1 cellular context compared by ENCODE assay signal in genomic region chr9:129835128-129835859, GRCh38.
TF ChIP-seq lines count a peak whose summit lies in the region.

Gene C9orf78, minus strand, starts transcription at chr9:129835275. Its CDS starts 54 bp downstream, at chr9:129835221.
Gene USP20, plus strand, starts transcription at chr9:129835458. Its CDS starts 17,098 bp downstream, at chr9:129852556.

TF ChIP-seq in HepG2, 621 proteins besides CTCF, POLR2A, EP300 and RAD21 (continued from another document and continues in another):
- TF ChIP-seq ZBTB49 (CRISPR knock-in tag; IDR thresholded peaks at IDR 0.05; ENCODE audit: borderline replicate concordance): no peak
- TF ChIP-seq DZIP1 (CRISPR knock-in tag; IDR thresholded peaks at IDR 0.05): no peak
- peak; percentile 94 for TF ChIP-seq MEIS2 (CRISPR knock-in tag; IDR thresholded peaks at IDR 0.05)
- no peak for TF ChIP-seq MBNL3 (CRISPR knock-in tag; conservative IDR thresholded peaks at IDR 0.05)
- TF ChIP-seq USF2 (IDR thresholded peaks at IDR 0.05; ENCODE audit: low read depth, low read length): no peak
- no peak for TF ChIP-seq USF2 (CRISPR knock-in tag; IDR thresholded peaks at IDR 0.05; ENCODE audit: borderline replicate concordance)
- TF ChIP-seq ZNF790 (CRISPR knock-in tag; IDR thresholded peaks at IDR 0.05; ENCODE audit: borderline replicate concordance): 0 out of 2 replicates have a peak, but pooled peaks have one; percentile 56
- no peak; the same call in 1 of the 2 replicates for TF ChIP-seq TP53 (CRISPR knock-in tag; conservative IDR thresholded peaks at IDR 0.05)
- no peak for TF ChIP-seq ZNF512 (CRISPR knock-in tag; IDR thresholded peaks at IDR 0.05)
- TF ChIP-seq NFATC3 (CRISPR knock-in tag; IDR thresholded peaks at IDR 0.05): no peak
- TF ChIP-seq NAIF1 (CRISPR knock-in tag; IDR thresholded peaks at IDR 0.05; ENCODE audit: borderline replicate concordance): no peak
- no peak for TF ChIP-seq CENPX (CRISPR knock-in tag; IDR thresholded peaks at IDR 0.05)
- peak; percentile 46 for TF ChIP-seq HNRNPLL (IDR thresholded peaks at IDR 0.05; ENCODE audit: low read depth, low read length, poor library complexity, severe bottlenecking)
- no peak for TF ChIP-seq ZBTB25 (CRISPR knock-in tag; IDR thresholded peaks at IDR 0.05)
- no peak for TF ChIP-seq MIER2 (CRISPR knock-in tag; IDR thresholded peaks at IDR 0.05)
- TF ChIP-seq PRPF4 (IDR thresholded peaks at IDR 0.05; ENCODE audit: low read depth, low read length, poor library complexity, severe bottlenecking): no peak
- TF ChIP-seq ETV5 (CRISPR knock-in tag; IDR thresholded peaks at IDR 0.05; ENCODE audit: borderline replicate concordance): peak; percentile 64
- TF ChIP-seq ZNF24 (IDR thresholded peaks at IDR 0.05): no peak
- no peak for TF ChIP-seq ZNF562 (CRISPR knock-in tag; IDR thresholded peaks at IDR 0.05; ENCODE audit: borderline replicate concordance)
- TF ChIP-seq KDM6A (CRISPR knock-in tag; IDR thresholded peaks at IDR 0.05; ENCODE audit: low read depth): no peak
- TF ChIP-seq MLLT10 (CRISPR knock-in tag; IDR thresholded peaks at IDR 0.05): no peak
- TF ChIP-seq ZFP36 (IDR thresholded peaks at IDR 0.05; ENCODE audit: borderline replicate concordance, low read depth, low read length, partially characterized antibody): no peak
- TF ChIP-seq ZNF724P (CRISPR knock-in tag; IDR thresholded peaks at IDR 0.05; ENCODE audit: borderline replicate concordance): 0 out of 2 replicates have a peak, but pooled peaks have one; percentile 31
- no peak for TF ChIP-seq ZNF496 (CRISPR knock-in tag; IDR thresholded peaks at IDR 0.05; ENCODE audit: insufficient replicate concordance)
- no peak for TF ChIP-seq ZNF367 (CRISPR knock-in tag; IDR thresholded peaks at IDR 0.05; ENCODE audit: borderline replicate concordance)
- no peak for TF ChIP-seq ZNF205 (CRISPR knock-in tag; IDR thresholded peaks at IDR 0.05)
- TF ChIP-seq KDM3A (CRISPR knock-in tag; IDR thresholded peaks at IDR 0.05; ENCODE audit: low read depth): 0 out of 2 replicates have a peak, but pooled peaks have one; percentile 31
- TF ChIP-seq ZFP1 (CRISPR knock-in tag; IDR thresholded peaks at IDR 0.05): no peak
- peak; percentile 94 for TF ChIP-seq GMEB1 (CRISPR knock-in tag; IDR thresholded peaks at IDR 0.05; ENCODE audit: borderline replicate concordance)
- TF ChIP-seq ZFP37 (CRISPR knock-in tag; IDR thresholded peaks at IDR 0.05; ENCODE audit: borderline replicate concordance): no peak
- TF ChIP-seq IKZF4 (CRISPR knock-in tag; IDR thresholded peaks at IDR 0.05; ENCODE audit: borderline replicate concordance, low read depth, not compliant biosample characterization): peak; percentile 41
- TF ChIP-seq ZNF33B (CRISPR knock-in tag; IDR thresholded peaks at IDR 0.05): no peak
- TF ChIP-seq RNF2 (conservative IDR thresholded peaks at IDR 0.05; ENCODE audit: low read depth): no peak
- no peak for TF ChIP-seq ZNF678 (CRISPR knock-in tag; IDR thresholded peaks at IDR 0.05)
- peak; percentile 68; the same call in 1 of the 2 replicates for TF ChIP-seq HBP1 (CRISPR knock-in tag; IDR thresholded peaks at IDR 0.05; ENCODE audit: low read depth)
- no peak for TF ChIP-seq TCF7 (IDR thresholded peaks at IDR 0.05; ENCODE audit: low read depth)
- no peak for TF ChIP-seq POGK (CRISPR knock-in tag; conservative IDR thresholded peaks at IDR 0.05)
- no peak for TF ChIP-seq CEBPB (IDR thresholded peaks at IDR 0.05; ENCODE audit: borderline replicate concordance, low read depth, low read length)
- no peak for TF ChIP-seq NCOA2 (CRISPR knock-in tag; IDR thresholded peaks at IDR 0.05)
- peak; percentile 87 for TF ChIP-seq SIN3B (IDR thresholded peaks at IDR 0.05; ENCODE audit: low read length)
- TF ChIP-seq ZBTB43 (CRISPR knock-in tag; conservative IDR thresholded peaks at IDR 0.05): no peak
- no peak for TF ChIP-seq MBD4 (IDR thresholded peaks at IDR 0.05; ENCODE audit: borderline replicate concordance, low read length)
- TF ChIP-seq SAP130 (CRISPR knock-in tag; IDR thresholded peaks at IDR 0.05; ENCODE audit: low read depth): peak; percentile 98
- TF ChIP-seq ZNF597 (CRISPR knock-in tag; IDR thresholded peaks at IDR 0.05): no peak
- no peak for TF ChIP-seq IRF2 (CRISPR knock-in tag; IDR thresholded peaks at IDR 0.05)
- no peak for TF ChIP-seq ZIK1 (CRISPR knock-in tag; IDR thresholded peaks at IDR 0.05; ENCODE audit: borderline replicate concordance, low read depth)
- TF ChIP-seq GATAD1 (CRISPR knock-in tag; IDR thresholded peaks at IDR 0.05): peak; percentile 95
